ENCODE assay signal across 8 cellular contexts in the genomic region with DNA sequence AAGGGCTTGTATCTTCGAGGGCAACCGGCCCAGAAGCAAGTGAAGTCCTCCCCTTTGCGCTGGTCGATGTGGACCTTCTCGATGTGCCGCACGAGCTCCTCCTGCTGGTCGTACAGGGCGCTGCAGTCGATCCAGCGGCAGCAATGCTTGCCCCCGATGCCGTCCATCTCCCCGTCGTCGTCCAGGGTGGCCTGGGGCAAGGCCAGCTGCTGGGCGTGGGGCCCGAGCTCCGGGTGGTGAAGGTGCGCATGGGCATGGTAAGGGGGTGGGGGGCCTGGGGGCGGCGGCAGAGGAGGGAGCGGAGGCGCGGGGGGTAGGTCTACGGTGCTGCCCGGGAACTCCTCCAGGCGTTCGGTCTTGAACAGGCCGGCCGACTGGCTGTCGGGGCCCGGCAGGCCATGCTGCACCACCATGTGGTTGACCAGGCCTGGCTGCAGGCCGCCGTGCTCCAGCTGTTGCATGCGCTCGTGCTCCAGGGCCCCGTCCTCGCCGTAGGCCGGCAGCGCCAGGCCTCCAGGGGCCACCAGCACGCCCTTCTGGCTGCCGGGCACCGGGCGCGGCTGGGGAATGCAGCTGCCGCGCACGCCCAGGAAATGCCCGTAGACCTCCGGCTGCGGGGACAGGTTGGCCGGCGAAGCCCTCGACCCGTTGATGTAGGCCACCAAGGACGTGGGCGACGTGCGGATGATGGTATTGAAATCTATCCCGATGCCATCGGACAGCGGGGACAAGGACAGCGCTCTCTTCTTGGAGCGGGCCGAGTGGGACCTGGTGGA.
DNase-seq lines count a peak whose midpoint lies in the region; ATAC-seq and TF ChIP-seq lines count a peak whose summit lies in the region.

No MANE protein-coding gene starts in this region.

- no peak for TF ChIP-seq POLR2A in HCT116 (IDR thresholded peaks at IDR 0.05; ENCODE audit: borderline replicate concordance, extremely low read depth, insufficient read depth, insufficient read length)

- H3K9ac ChIP-seq in HCT116 (ENCODE audit: low read length) (no peak overlapping the region), fibroblast of lung (ENCODE audit: insufficient read depth, low read length) (no peak overlapping the region)

- H3K9me3 ChIP-seq in HCT116 (ENCODE audit: control insufficient read depth in 1 of 2, insufficient read depth in 1 of 2, low read depth in 1 of 2, low read length in 2 of 2) = no peaks in the 10 kb centered on the region
- no peaks in the 10 kb centered on the region for H3K9me3 ChIP-seq in fibroblast of lung (ENCODE audit: control insufficient read depth, insufficient read depth, low read depth, low read length)

- no peaks in the 10 kb centered on the region for H3K4me1 ChIP-seq in HCT116 (ENCODE audit: control insufficient read depth in 1 of 2, insufficient read depth in 2 of 2, low read length in 2 of 2)
- peaks cover 20% of the 10 kb centered on the region for H3K4me1 ChIP-seq in fibroblast of lung (ENCODE audit: control insufficient read depth, extremely low read depth, insufficient read depth, low read length)

- TF ChIP-seq CTCF in BJ (IDR thresholded peaks at IDR 0.05; ENCODE audit: insufficient read depth, low read depth, low read length) (peak; percentile 40), HCT116 (IDR thresholded peaks at IDR 0.05 in 2 of 3, conservative IDR thresholded peaks at IDR 0.05 in 1 of 3; ENCODE audit: borderline replicate concordance in 1 of 3, insufficient read depth in 1 of 3, low read depth in 2 of 3, low read length in 2 of 3) (peak; percentile 4 to 62 (median 44); a peak in 4 of 6 replicates), fibroblast of lung (conservative IDR thresholded peaks at IDR 0.05 in 1 of 2, IDR thresholded peaks at IDR 0.05 in 1 of 2; ENCODE audit: low read depth in 1 of 2, low read length in 2 of 2) (peak; percentile 22 to 41)

- RAD21 ChIA-PET in HCT116 (lab: Charles Lee; ENCODE audit: low non-redundant PET in 1 of 2, low total read pairs in 2 of 2, uncharacterized antibody in 2 of 2, unreplicated experiment in 2 of 2) = no interaction called here

- CTCF ChIA-PET in BJ (lab: Yijun Ruan, JAX) (interaction anchor here (1.0 to 1.1 kb wide), 3 partner anchors 12 to 129 kb away, joined by 4 read pairs; no protein-coding TSS in a partner anchor), HCT116 (lab: Charles Lee) (interaction anchor here (0.7 to 0.8 kb wide), 2 partner anchors 9 to 167 kb away, joined by 3 to 4 read pairs; no protein-coding TSS in a partner anchor)

- H2AFZ ChIP-seq in HCT116 (ENCODE audit: low read depth, low read length, poor library complexity, severe bottlenecking) (no peak overlapping the region), fibroblast of lung (ENCODE audit: low read length) (no peak overlapping the region)

- H3K9me2 ChIP-seq in HCT116 (ENCODE audit: insufficient read depth) = no peaks in the 10 kb centered on the region

- peak; percentile 46 for ATAC-seq in HCT116

- H3K27ac ChIP-seq in HCT116 (ENCODE audit: low read depth, low read length) = no peak overlapping the region
- no peak overlapping the region for H3K27ac ChIP-seq in fibroblast of lung (ENCODE audit: insufficient read depth, low read length)
- H3K27ac ChIP-seq in caudate nucleus (ENCODE audit: low read depth, low read length) = no peak overlapping the region

- H3K36me3 ChIP-seq in BJ (ENCODE audit: control insufficient read depth, insufficient read depth, low read length) (peaks cover 7% of the 10 kb centered on the region), HCT116 (ENCODE audit: control insufficient read depth in 1 of 2, insufficient read depth in 2 of 2, low read length in 2 of 2) (no peaks in the 10 kb centered on the region), fibroblast of lung (ENCODE audit: control insufficient read depth, insufficient read depth, low read length) (peaks cover 8% of the 10 kb centered on the region)

- no peak overlapping the region for H3K4me3 ChIP-seq in BJ (ENCODE audit: low read depth, low read length)
- H3K4me3 ChIP-seq in HCT116 (replicated peaks in 1 of 2; ENCODE audit: low read depth in 1 of 2, low read length in 2 of 2) = no peak overlapping the region
- no peak overlapping the region for H3K4me3 ChIP-seq in fibroblast of lung (replicated peaks in 1 of 4; ENCODE audit: control extremely low read depth in 1 of 4, insufficient read depth in 1 of 4, low read depth in 3 of 4, low read length in 4 of 4)

- no TSS peak for BruUV-seq in HCT116 (replicated peaks; lab: Mats Ljungman, UMichigan)

- no peaks in the 10 kb centered on the region for H3K27me3 ChIP-seq in BJ (ENCODE audit: control insufficient read depth, insufficient read depth, low read length)
- H3K27me3 ChIP-seq in HCT116 (ENCODE audit: insufficient read depth, low read length) = no peaks in the 10 kb centered on the region
- no peaks in the 10 kb centered on the region for H3K27me3 ChIP-seq in fibroblast of lung (ENCODE audit: control insufficient read depth, insufficient read depth, low read length)

- H3K79me2 ChIP-seq in HCT116 (ENCODE audit: insufficient read depth, low read length) (no peaks in the 10 kb centered on the region), fibroblast of lung (ENCODE audit: control insufficient read depth, insufficient read depth, low read length) (peaks cover 3% of the 10 kb centered on the region)

- DNase-seq in BJ (ENCODE audit: low read depth) = no peak
- DNase-seq in HCT116 (ENCODE audit: low read depth, low spot score) = no peak
- peak; percentile 39 for DNase-seq in activated CD4-positive, alpha-beta T cell treated with anti-CD3 and anti-CD28 coated beads, Interleukin-2, amount 50 U/mL, for 1 hour
- no peak for DNase-seq in fibroblast of lung (ENCODE audit: low read depth in 2 of 2)
- peak; percentile 45 for DNase-seq in stimulated activated CD4-positive, alpha-beta T cell treated with anti-CD3 and anti-CD28 coated beads, Interleukin-4, amount 100 ng/mL, for 1 hour
- no peak for DNase-seq in caudate nucleus (lab: John Stamatoyannopoulos, UW)
- DNase-seq in NCI-H510A treated with DMSO at 0.1 percent for 48 hours (lab: John Stamatoyannopoulos, UW) = no peak
- no peak for DNase-seq in RKO (ENCODE audit: low spot score)

- intact Hi-C loops in HCT116 (cut with micrococcal nuclease) = no loop called here

- H4K20me1 ChIP-seq in HCT116 (ENCODE audit: insufficient read depth) = no peaks in the 10 kb centered on the region
- H4K20me1 ChIP-seq in fibroblast of lung (ENCODE audit: control insufficient read depth, extremely low read depth, insufficient read depth, low read length) = no peaks in the 10 kb centered on the region

- TF ChIP-seq RAD21 in HCT116 (IDR thresholded peaks at IDR 0.05; ENCODE audit: low read depth) = peak; percentile 25; the same call in 1 of the 2 replicates

- H3K4me2 ChIP-seq in HCT116 (ENCODE audit: low read length) = no peak overlapping the region
- no peak overlapping the region for H3K4me2 ChIP-seq in fibroblast of lung (ENCODE audit: extremely low read depth, insufficient read depth, low read length)

- POLR2A ChIA-PET in BJ (lab: Charles Lee) = no interaction called here
- POLR2A ChIA-PET in HCT116 (lab: Charles Lee) = no interaction called here

TF ChIP-seq in HCT116, 20 proteins besides CTCF, POLR2A, EP300 and RAD21:
- TF ChIP-seq FOSL1 (IDR thresholded peaks at IDR 0.05; ENCODE audit: low read depth) = no peak
- TF ChIP-seq JUND (IDR thresholded peaks at IDR 0.05) = no peak
- TF ChIP-seq EGR1 (IDR thresholded peaks at IDR 0.05; ENCODE audit: low read depth) = no peak
- TF ChIP-seq EZH2 (IDR thresholded peaks at IDR 0.05) = no peak
- no peak for TF ChIP-seq SIN3A (IDR thresholded peaks at IDR 0.05; ENCODE audit: low read depth)
- no peak for TF ChIP-seq SRF (IDR thresholded peaks at IDR 0.05; ENCODE audit: low read depth)
- TF ChIP-seq ELF1 (IDR thresholded peaks at IDR 0.05; ENCODE audit: borderline replicate concordance, low read depth) = no peak
- TF ChIP-seq SP1 (IDR thresholded peaks at IDR 0.05; ENCODE audit: low read depth) = no peak
- no peak for TF ChIP-seq EZH2phosphoT487 (IDR thresholded peaks at IDR 0.05; ENCODE audit: borderline replicate concordance)
- no peak for TF ChIP-seq ZFX (IDR thresholded peaks at IDR 0.05)
- no peak for TF ChIP-seq YY1 (IDR thresholded peaks at IDR 0.05; ENCODE audit: extremely low read depth, insufficient replicate concordance, low read depth, low read length)
- no peak for TF ChIP-seq ZNF274 (IDR thresholded peaks at IDR 0.05; ENCODE audit: low read depth, low read length)
- no peak for TF ChIP-seq TCF7L2 (IDR thresholded peaks at IDR 0.05; ENCODE audit: borderline replicate concordance, extremely low read depth, insufficient read depth, insufficient read length)
- no peak for TF ChIP-seq ATF3 (IDR thresholded peaks at IDR 0.05)
- TF ChIP-seq CEBPB (IDR thresholded peaks at IDR 0.05; ENCODE audit: low read depth) = no peak
- TF ChIP-seq MAX (IDR thresholded peaks at IDR 0.05) = no peak
- TF ChIP-seq ZBTB33 (IDR thresholded peaks at IDR 0.05; ENCODE audit: extremely low read depth, insufficient replicate concordance, low read length) = no peak
- TF ChIP-seq CBX3 (IDR thresholded peaks at IDR 0.05; ENCODE audit: low read depth) = no peak
TF ChIP-seq in HCT116: peak in this region for 0.

Comparison
In these comparisons a context has a peak if more than half of its experiments do, and no peak if none do; other contexts are left out.
1. DNase-seq: peak in activated CD4-positive, alpha-beta T cell treated with anti-CD3 and anti-CD28 coated beads, Interleukin-2, amount 50 U/mL, for 1 hour (single experiment) and stimulated activated CD4-positive, alpha-beta T cell treated with anti-CD3 and anti-CD28 coated beads, Interleukin-4, amount 100 ng/mL, for 1 hour (single experiment); none in BJ (single experiment), HCT116 (single experiment), fibroblast of lung (0 of 2), caudate nucleus (0 of 61), NCI-H510A treated with DMSO at 0.1 percent for 48 hours (single experiment) and RKO (single experiment).
2. Peak in every context shown above with its lines, with median percentiles within 50 percentile points of each other: CTCF ChIP-seq.